Comparison of ENCODE assay signal across 8 cellular contexts in genomic region chr14:51653096-51653814, GRCh38. TPM values are rescaled to one million over a fixed set of nuclear protein-coding genes. Genes with fewer than 3 reads are reported as not detected.
A peak's percentile ranks its signal among the peaks of the same experiment; 100 is the strongest.
DNase-seq lines count a peak whose midpoint lies in the region; ATAC-seq and TF ChIP-seq lines count a peak whose summit lies in the region.

No MANE protein-coding gene starts in this region.

- H3K4me1 ChIP-seq in SK-N-SH (ENCODE audit: control insufficient read depth in 1 of 2, insufficient read depth in 2 of 2, low read depth in 1 of 2, low read length in 1 of 2): peaks cover 14 to 27% of the 10 kb centered on the region in 2 experiments

- H3K27me3 Mint-ChIP-seq in neural crest cell (ENCODE audit: low read depth): peaks cover 3% of the 10 kb centered on the region

- TF ChIP-seq CTCF in AG04449 (IDR thresholded peaks at IDR 0.05; ENCODE audit: insufficient read depth, low read length, missing control alignments) (no peak), SK-N-SH (IDR thresholded peaks at IDR 0.05) (peak; percentile 44), epithelial cell of esophagus (IDR thresholded peaks at IDR 0.05; ENCODE audit: insufficient read depth, low read depth, low read length, missing control alignments) (peak; percentile 24), neural crest cell (conservative IDR thresholded peaks at IDR 0.05) (peak; percentile 54)

- H3K4me1 Mint-ChIP-seq in neural crest cell: peaks cover 44% of the 10 kb centered on the region

- H3K36me3 ChIP-seq in SK-N-SH (replicated peaks in 1 of 2; ENCODE audit: control insufficient read depth in 1 of 2, insufficient read depth in 2 of 2, low read length in 1 of 2): peaks cover 7 to 37% of the 10 kb centered on the region in 2 experiments

- H3K9me3 Mint-ChIP-seq in neural crest cell: no peaks in the 10 kb centered on the region

- 0 out of 4 replicates have a peak, but pooled peaks of 1 of the 2 experiments have one; percentile 29 for TF ChIP-seq EP300 in SK-N-SH (IDR thresholded peaks at IDR 0.05; ENCODE audit: borderline replicate concordance in 1 of 2, low read depth in 1 of 2, low read length in 1 of 2)

- peaks cover 56% of the 10 kb centered on the region for H4K20me1 ChIP-seq in SK-N-SH (ENCODE audit: insufficient read depth)

- no peak for ATAC-seq in HG03460 (IDR thresholded peaks at IDR 0.05; ENCODE audit: unreplicated experiment)
- no peak for ATAC-seq in HG02588 (IDR thresholded peaks at IDR 0.05; ENCODE audit: unreplicated experiment)

- H3K27me3 ChIP-seq in SK-N-SH (ENCODE audit: insufficient read depth): no peaks in the 10 kb centered on the region

- CTCF ChIA-PET in AG04449 (lab: Yijun Ruan, JAX): interaction anchor here (0.9 to 3.7 kb wide), 30 partner anchors 10 to 370 kb away, joined by 3 to 28 read pairs (median 4); no protein-coding TSS in a partner anchor
- CTCF ChIA-PET in SK-N-SH (lab: Yijun Ruan, JAX): interaction anchor here (1.0 to 3.9 kb wide), 30 partner anchors 13 to 378 kb away, joined by 3 to 79 read pairs (median 5); no protein-coding TSS in a partner anchor

- H3K27ac ChIP-seq in SK-N-SH (ENCODE audit: low read depth in 2 of 2, low read length in 1 of 2): peak overlapping the region; percentile 95 to 97

- no peaks in the 10 kb centered on the region for H3K36me3 Mint-ChIP-seq in neural crest cell (ENCODE audit: low read depth)

- peaks cover 97% of the 10 kb centered on the region for H3K79me2 ChIP-seq in SK-N-SH (ENCODE audit: insufficient read depth)

- H3K4me3 Mint-ChIP-seq in neural crest cell: peak overlapping the region; percentile 95

- no peaks in the 10 kb centered on the region for H3K9me2 ChIP-seq in SK-N-SH

- POLR2A ChIA-PET in AG04449 (lab: Yijun Ruan, JAX) (interaction anchor here (0.6 to 3.2 kb wide), 20 partner anchors 10 to 131 kb away, joined by 3 to 14 read pairs (median 5); no protein-coding TSS in a partner anchor), SK-N-SH (lab: Yijun Ruan, JAX) (interaction anchor here (0.8 to 1.4 kb wide), 6 partner anchors 53 to 370 kb away, joined by 3 to 6 read pairs (median 3); no protein-coding TSS in a partner anchor)

- no peak overlapping the region for H2AFZ ChIP-seq in SK-N-SH (ENCODE audit: low read depth)

- no peaks in the 10 kb centered on the region for H3K9me3 ChIP-seq in SK-N-SH

- TF ChIP-seq RAD21 in SK-N-SH (IDR thresholded peaks at IDR 0.05; ENCODE audit: low read length): peak; percentile 42

- DNase-seq in AG04449 (ENCODE audit: low read depth, low spot score) (no peak), H4 (ENCODE audit: low spot score) (peak; percentile 76), SK-N-SH (no peak), epithelial cell of esophagus (ENCODE audit: low read depth) (no peak), neural crest cell (ENCODE audit: low read depth, low spot score) (no peak), GDM1 (lab: John Stamatoyannopoulos, UW) (no peak)

- H3K4me3 ChIP-seq in AG04449 (ENCODE audit: low read depth, low read length) (peak overlapping the region; percentile 83), SK-N-SH (ENCODE audit: low read depth in 2 of 2, low read length in 1 of 2) (peak overlapping the region; percentile 93 to 95), epithelial cell of esophagus (ENCODE audit: low read length) (peak overlapping the region; percentile 59)

- H3K4me2 ChIP-seq in SK-N-SH: peak overlapping the region; percentile 87

- peaks cover 32% of the 10 kb centered on the region for H3F3A ChIP-seq in SK-N-SH (replicated peaks; ENCODE audit: insufficient read depth)

- peak overlapping the region; percentile 99 for H3K9ac ChIP-seq in SK-N-SH

- under 1% methylated on average over 6 of the region's 6 CpGs for WGBS in SK-N-SH (ENCODE audit: low lambda C conversion rate)

- peak overlapping the region; percentile 87 for H3K27ac Mint-ChIP-seq in neural crest cell (ENCODE audit: unreplicated experiment)

TF ChIP-seq in SK-N-SH, 30 proteins besides CTCF, POLR2A, EP300 and RAD21 (continues in another document):
- TF ChIP-seq FOSL2 (IDR thresholded peaks at IDR 0.05; ENCODE audit: borderline replicate concordance, low read depth): 0 out of 2 replicates have a peak, but pooled peaks have one; percentile 28
- no peak for TF ChIP-seq ZBTB33 (IDR thresholded peaks at IDR 0.05; ENCODE audit: borderline replicate concordance, low read depth)
- 0 out of 2 replicates have a peak, but pooled peaks have one; percentile 26 for TF ChIP-seq JUND (IDR thresholded peaks at IDR 0.05)
- no peak for TF ChIP-seq IRF3 (IDR thresholded peaks at IDR 0.05; ENCODE audit: low read depth, low read length)
- no peak for TF ChIP-seq RXRA (IDR thresholded peaks at IDR 0.05; ENCODE audit: borderline replicate concordance, low read depth)
- 0 out of 2 replicates have a peak, but pooled peaks have one; percentile 3 for TF ChIP-seq RCOR1 (IDR thresholded peaks at IDR 0.05; ENCODE audit: low read length)
- TF ChIP-seq SMC3 (IDR thresholded peaks at IDR 0.05; ENCODE audit: low read depth, low read length): peak; percentile 5; the same call in 1 of the 2 replicates
- no peak for TF ChIP-seq FOXJ3 (CRISPR knock-in tag; IDR thresholded peaks at IDR 0.05)
- TF ChIP-seq RFX5 (IDR thresholded peaks at IDR 0.05; ENCODE audit: low read length): no peak
- no peak for TF ChIP-seq FOXM1 (IDR thresholded peaks at IDR 0.05; ENCODE audit: low read depth)
- no peak for TF ChIP-seq USF1 (IDR thresholded peaks at IDR 0.05; ENCODE audit: borderline replicate concordance, low read depth)
- no peak; the same call in 1 of the 2 replicates for TF ChIP-seq MXI1 (IDR thresholded peaks at IDR 0.05; ENCODE audit: low read depth, low read length)
- no peak for TF ChIP-seq YY1 (IDR thresholded peaks at IDR 0.05; ENCODE audit: low read depth)
- TF ChIP-seq TAF1 (IDR thresholded peaks at IDR 0.05; ENCODE audit: borderline replicate concordance, low read depth, low read length): peak; percentile 15; the same call in 1 of the 2 replicates
- no peak for TF ChIP-seq SIN3A (IDR thresholded peaks at IDR 0.05; ENCODE audit: borderline replicate concordance, low read depth, low read length)
- no peak for TF ChIP-seq GATA2 (CRISPR knock-in tag; IDR thresholded peaks at IDR 0.05)
- TF ChIP-seq NFIC (IDR thresholded peaks at IDR 0.05; ENCODE audit: borderline replicate concordance): 0 out of 2 replicates have a peak, but pooled peaks have one; percentile 13
- no peak for TF ChIP-seq CHD2 (IDR thresholded peaks at IDR 0.05; ENCODE audit: low read length, partially characterized antibody)
- TF ChIP-seq NRF1 (IDR thresholded peaks at IDR 0.05; ENCODE audit: low read depth, low read length): no peak

RNA-seq across cellular contexts. Expression of gene FRMD6, which starts 1.5 kb away (rescaled TPM):
- 58.1 and 72.8 TPM in 2 replicates for total RNA-seq in H4 (2014; rRNA removed; shearing (Covaris generic))
- polyA plus RNA-seq in SK-N-SH (2012; rRNA removed): 147 and 169 TPM in 2 replicates
- 125 and 136 TPM in 2 replicates for polyA plus RNA-seq in SK-N-SH (2012; cell fraction: cytosol; rRNA removed)
- polyA plus RNA-seq in SK-N-SH (2012; cell fraction: nucleus; rRNA removed): 171 and 281 TPM in 2 replicates
- total RNA-seq in neural crest cell: 34.5 and 38.0 TPM in 2 replicates
